8 cellular contexts compared by ENCODE assay signal in genomic region chr7:113216038-113216437, GRCh38.
"Had no signal": no experiment of that assay in that cellular context is flagged by ENCODE, and none has a peak within 500 bp of the region (broad histone marks: within the 10 kb centered on the region; RNA-seq: fewer than 3 reads in every experiment).

No MANE protein-coding gene starts in this region.

- H3K36me3 ChIP-seq: HAP-1 had no signal

- H3K4me1 ChIP-seq: HAP-1 had no signal

- H3K27ac ChIP-seq: GM23248 had no signal

- H3K4me3 ChIP-seq: GM23248, GM23338, HAP-1 had no signal

- H3K9me3 ChIP-seq: HAP-1 had no signal

- DNase-seq: GM23248, GOT3, H7, H9, HCEC 1CT, HFFc6 had no signal
